13 cellular contexts compared by ENCODE assay signal in genomic region chr2:236662231-236663160, GRCh38.
DNase-seq lines count a peak whose midpoint lies in the region; ATAC-seq and TF ChIP-seq lines count a peak whose summit lies in the region.
"Had no signal": no experiment of that assay in that cellular context is flagged by ENCODE, and none has a peak within 500 bp of the region (broad histone marks: within the 10 kb centered on the region; RNA-seq: fewer than 3 reads in every experiment).

No MANE protein-coding gene starts in this region.

- peaks cover 38% of the 10 kb centered on the region for H3K4me1 Mint-ChIP-seq in HFFc6 (ENCODE audit: low read depth)
- H3K4me1 Mint-ChIP-seq: B cell had no signal

- peaks cover 11% of the 10 kb centered on the region for H3K36me3 Mint-ChIP-seq in HFFc6 (ENCODE audit: low read depth)

- DNase-seq in HFFc6 (no peak), colonic mucosa (no peak), lower lobe of right lung (no peak), NCI-H1092 (lab: John Stamatoyannopoulos, UW) (no peak), NCI-H187 treated with DMSO at 0.1 percent for 48 hours (lab: John Stamatoyannopoulos, UW) (no peak), LoVo (ENCODE audit: low spot score) (no peak)
- DNase-seq: glutamatergic neuron, NCI-H1092 treated with DMSO at 0.1 percent for 48 hours, SHP77 treated with DMSO at 0.1 percent for 48 hours had no signal

- H3K4me1 ChIP-seq in colonic mucosa (no peaks in the 10 kb centered on the region), lower lobe of right lung (peaks cover 6% of the 10 kb centered on the region), stomach smooth muscle (ENCODE audit: control insufficient read depth, insufficient read depth, low read length) (peaks cover 22% of the 10 kb centered on the region)

- H3K4me3 Mint-ChIP-seq in HFFc6: peak overlapping the region; percentile 21; the same call in 1 of the 2 replicates
- H3K4me3 Mint-ChIP-seq: activated naive CD8-positive, alpha-beta T cell; B cell had no signal

- H3K27ac ChIP-seq in colonic mucosa (peak overlapping the region; percentile 57), lower lobe of right lung (peak overlapping the region; percentile 18), stomach smooth muscle (ENCODE audit: low read length) (peak overlapping the region; percentile 37)

- H3K9me3 Mint-ChIP-seq in HFFc6: peaks cover 28% of the 10 kb centered on the region

- intact Hi-C loops in colonic mucosa (cut with DNase I) (no loop called here), lower lobe of right lung (cut with DNase I) (no loop called here)

- H3K9ac ChIP-seq in colonic mucosa (ENCODE audit: low read depth in 2 of 2, low read length in 2 of 2) (no peak overlapping the region), stomach smooth muscle (ENCODE audit: low read length in 2 of 2) (no peak overlapping the region)

- H3K36me3 ChIP-seq in colonic mucosa: no peaks in the 10 kb centered on the region
- no peaks in the 10 kb centered on the region for H3K36me3 ChIP-seq in lower lobe of right lung
- no peaks in the 10 kb centered on the region for H3K36me3 ChIP-seq in stomach smooth muscle (ENCODE audit: control insufficient read depth in 2 of 2, insufficient read depth in 2 of 2, low read length in 2 of 2)

- TF ChIP-seq CTCF in HFFc6 (IDR thresholded peaks at IDR 0.05) (no peak), colonic mucosa (IDR thresholded peaks at IDR 0.05) (no peak), lower lobe of right lung (IDR thresholded peaks at IDR 0.05) (no peak)

- no peaks in the 10 kb centered on the region for H3K27me3 ChIP-seq in colonic mucosa
- no peaks in the 10 kb centered on the region for H3K27me3 ChIP-seq in lower lobe of right lung (ENCODE audit: low read depth)
- H3K27me3 ChIP-seq in stomach smooth muscle (ENCODE audit: control insufficient read depth in 1 of 2, insufficient read depth in 2 of 2, low read length in 2 of 2): peaks cover 3 to 4% of the 10 kb centered on the region in 2 donors

- H3K9me3 ChIP-seq in colonic mucosa: no peaks in the 10 kb centered on the region
- H3K9me3 ChIP-seq in lower lobe of right lung: no peaks in the 10 kb centered on the region
- H3K9me3 ChIP-seq in stomach smooth muscle (ENCODE audit: control insufficient read depth in 2 of 2, low read length in 2 of 2): peaks cover 7 to 12% of the 10 kb centered on the region in 2 donors

- H3K27me3 Mint-ChIP-seq in HFFc6 (ENCODE audit: insufficient read depth): peaks cover 13% of the 10 kb centered on the region

- no peak for ATAC-seq in lower lobe of right lung
- ATAC-seq in GM18858 (IDR thresholded peaks at IDR 0.05; ENCODE audit: unreplicated experiment): no peak

- H3K27ac Mint-ChIP-seq in HFFc6: no peak overlapping the region; the same call in 1 of the 2 replicates
- H3K27ac Mint-ChIP-seq: activated naive CD8-positive, alpha-beta T cell; B cell had no signal

- no peak overlapping the region for H3K4me3 ChIP-seq in colonic mucosa
- H3K4me3 ChIP-seq in lower lobe of right lung: no peak overlapping the region
- no peak overlapping the region for H3K4me3 ChIP-seq in stomach smooth muscle (ENCODE audit: low read length in 2 of 2)
